Comparison of ENCODE assay signal across 7 cellular contexts in genomic region chr22:31616315-31616980, GRCh38. TPM values are rescaled to one million over a fixed set of nuclear protein-coding genes. Genes with fewer than 3 reads are reported as not detected.
DNase-seq lines count a peak whose midpoint lies in the region; ATAC-seq and TF ChIP-seq lines count a peak whose summit lies in the region.

No MANE protein-coding gene starts in this region.

- no peaks in the 10 kb centered on the region for H3K9me3 Mint-ChIP-seq in activated naive CD8-positive, alpha-beta T cell (ENCODE audit: low read depth)
- no peaks in the 10 kb centered on the region for H3K9me3 Mint-ChIP-seq in chondrocyte (ENCODE audit: low read depth)

- peak; percentile 22 for TF ChIP-seq POLR2A in GM19099 (IDR thresholded peaks at IDR 0.05; ENCODE audit: extremely low read depth, insufficient read length, low read depth)

- 82 to 83% methylated on average over 9 of the region's 9 CpGs for WGBS in aorta, 2 donors

- H3K4me1 Mint-ChIP-seq in activated naive CD8-positive, alpha-beta T cell (ENCODE audit: low read depth): peaks cover 17% of the 10 kb centered on the region
- no peaks in the 10 kb centered on the region for H3K4me1 Mint-ChIP-seq in chondrocyte (ENCODE audit: low read depth)

- peak; percentile 50 for DNase-seq in stimulated activated CD4-positive, alpha-beta T cell treated with anti-CD3 and anti-CD28 coated beads, Interleukin-4, amount 100 ng/mL, for 24 hours
- no peak for DNase-seq in chondrocyte (ENCODE audit: low spot score)
- no peak for DNase-seq in aorta
- no peak for DNase-seq in NCI-H2171 (lab: John Stamatoyannopoulos, UW)

- no peaks in the 10 kb centered on the region for H3K36me3 Mint-ChIP-seq in activated naive CD8-positive, alpha-beta T cell
- H3K36me3 Mint-ChIP-seq in chondrocyte (ENCODE audit: low read depth): peaks cover 9% of the 10 kb centered on the region

- H3K36me3 ChIP-seq in aorta (ENCODE audit: control insufficient read depth in 1 of 2, insufficient read depth in 2 of 2, low read length in 1 of 2): peaks cover 0 to 8% of the 10 kb centered on the region in 2 donors

- no peak for TF ChIP-seq CTCF in chondrocyte (IDR thresholded peaks at IDR 0.05)

- ATAC-seq in HG03095 (IDR thresholded peaks at IDR 0.05; ENCODE audit: unreplicated experiment): peak; percentile 61
- no peak for ATAC-seq in aorta (ENCODE audit: low FRiP score)

- no peaks in the 10 kb centered on the region for H3K27me3 Mint-ChIP-seq in activated naive CD8-positive, alpha-beta T cell
- H3K27me3 Mint-ChIP-seq in chondrocyte (ENCODE audit: low read depth): no peaks in the 10 kb centered on the region

- no peak overlapping the region for H3K4me3 Mint-ChIP-seq in activated naive CD8-positive, alpha-beta T cell
- no peak overlapping the region for H3K4me3 Mint-ChIP-seq in chondrocyte (ENCODE audit: unreplicated experiment)

- H3K9me3 ChIP-seq in aorta (ENCODE audit: control insufficient read depth, low read length): no peaks in the 10 kb centered on the region

- H3K4me3 ChIP-seq in aorta (ENCODE audit: low read length in 2 of 2): no peak overlapping the region

- no peak overlapping the region for H3K27ac ChIP-seq in aorta (ENCODE audit: low read depth in 1 of 2, low read length in 2 of 2)

- H3K27ac Mint-ChIP-seq in activated naive CD8-positive, alpha-beta T cell: peak overlapping the region; percentile 86
- H3K27ac Mint-ChIP-seq in chondrocyte (ENCODE audit: unreplicated experiment): no peak overlapping the region

- H3K4me1 ChIP-seq in aorta (ENCODE audit: control insufficient read depth in 1 of 2, insufficient read depth in 2 of 2, low read length in 2 of 2): no peaks in the 10 kb centered on the region

- intact Hi-C loops in aorta (cut with DNase I): no loop called here

- no peaks in the 10 kb centered on the region for H3K27me3 ChIP-seq in aorta (ENCODE audit: control insufficient read depth in 1 of 2, insufficient read depth in 2 of 2, low read length in 1 of 2)

RNA-seq across cellular contexts. Expression of gene PISD, which starts 45.6 kb away (rescaled TPM):
- total RNA-seq in chondrocyte: 28.6 to 32.8 TPM (median 28.9 TPM) in 3 replicates
- 10 to 100 TPM; 38.5 to 38.8 TPM for total RNA-seq in aorta
- polyA plus RNA-seq in aorta: 10 to 100 TPM; 16.0 to 29.1 TPM
